In the genomic region with DNA sequence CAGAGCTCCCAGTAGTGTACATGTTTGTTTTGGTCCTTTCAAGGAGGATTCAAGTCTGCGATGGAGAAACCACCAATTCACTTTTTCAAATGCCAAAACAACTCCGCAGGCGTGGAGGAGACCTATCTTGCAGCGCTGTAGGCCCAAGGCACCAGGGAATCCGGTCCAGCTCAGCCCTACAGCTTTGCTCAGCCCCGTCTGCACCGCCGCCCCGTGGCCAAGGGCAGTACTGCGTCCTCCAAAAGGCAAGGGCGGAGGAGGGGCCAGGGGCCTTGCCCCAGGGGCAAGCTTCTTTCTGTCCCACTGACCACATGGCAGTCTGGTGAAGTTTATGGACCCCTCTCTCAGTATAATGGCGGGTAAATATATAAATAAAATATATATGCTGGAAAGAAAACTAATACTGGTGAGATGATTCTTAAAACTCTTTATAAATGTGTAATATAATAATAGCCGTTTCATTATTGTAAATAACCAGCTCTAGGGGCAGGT, we compare ENCODE assay signal across 8 cellular contexts. TPM values are rescaled to one million over a fixed set of nuclear protein-coding genes. Genes with fewer than 3 reads are reported as not detected.
DNase-seq lines count a peak whose midpoint lies in the region; ATAC-seq and TF ChIP-seq lines count a peak whose summit lies in the region.

No MANE protein-coding gene starts in this region.

- no peak overlapping the region for H3K27ac ChIP-seq in KMS-11
- no peak overlapping the region for H3K27ac ChIP-seq in thyroid gland

- H3K4me1 Mint-ChIP-seq in osteocyte (ENCODE audit: unreplicated experiment) = peaks cover 6% of the 10 kb centered on the region

- no peaks in the 10 kb centered on the region for H3K36me3 Mint-ChIP-seq in osteocyte (ENCODE audit: unreplicated experiment)

- H3K4me3 Mint-ChIP-seq in osteocyte (ENCODE audit: unreplicated experiment) = no peak overlapping the region

- H3K36me3 ChIP-seq in KMS-11 (ENCODE audit: insufficient read depth) = no peaks in the 10 kb centered on the region
- no peaks in the 10 kb centered on the region for H3K36me3 ChIP-seq in thyroid gland

- H3K4me3 ChIP-seq in KMS-11 (IDR thresholded peaks at IDR 0.05; ENCODE audit: insufficient read depth, low read depth, low read length) (no peak overlapping the region), thyroid gland (replicated peaks in 1 of 3) (no peak overlapping the region)

- peak; percentile 90 for DNase-seq in ELF-1 (ENCODE audit: low read depth, low spot score)
- DNase-seq in SHP77 treated with DMSO at 0.1 percent for 48 hours (lab: John Stamatoyannopoulos, UW) = peak; percentile 59
- peak; percentile 73 for DNase-seq in activated gamma-delta T cell treated with Interleukin-2 at 50 U/mL for 16 hours
- DNase-seq in germinal center (ENCODE audit: low spot score) = peak; percentile 85
- DNase-seq in osteocyte (ENCODE audit: extremely low spot score, unreplicated experiment) = peak; percentile 94
- peak; percentile 83 to 89 for DNase-seq in thyroid gland

- 9 to 14% methylated on average over 9 to 13 of the region's 13 CpGs for WGBS in thyroid gland, 2 donors

- TF ChIP-seq POLR2A in thyroid gland (IDR thresholded peaks at IDR 0.05) = no peak

- peaks cover 18% of the 10 kb centered on the region; the same call in 1 of the 2 replicates for H3K27me3 ChIP-seq in KMS-11 (ENCODE audit: insufficient read depth, low read depth)
- no peaks in the 10 kb centered on the region for H3K27me3 ChIP-seq in thyroid gland

- no peak overlapping the region for H3K27ac Mint-ChIP-seq in osteocyte (ENCODE audit: unreplicated experiment)

- no peaks in the 10 kb centered on the region for H4K20me1 ChIP-seq in KMS-11 (ENCODE audit: insufficient read depth)

- no peaks in the 10 kb centered on the region for H3K79me2 ChIP-seq in KMS-11 (ENCODE audit: insufficient read depth, low read depth)

- H3K27me3 Mint-ChIP-seq in osteocyte (ENCODE audit: unreplicated experiment) = peaks cover 11% of the 10 kb centered on the region

- H3K9me3 ChIP-seq in thyroid gland = no peaks in the 10 kb centered on the region

- ATAC-seq in GM21526 (IDR thresholded peaks at IDR 0.05; ENCODE audit: low FRiP score, unreplicated experiment) = no peak

- no peak overlapping the region for H3K4me2 ChIP-seq in KMS-11

- TF ChIP-seq CTCF in KMS-11 (conservative IDR thresholded peaks at IDR 0.05; ENCODE audit: low read depth, low read length) (peak; percentile 96), osteocyte (IDR thresholded peaks at IDR 0.05) (peak; percentile 96), thyroid gland (IDR thresholded peaks at IDR 0.05) (peak; percentile 94 to 99 (median 96))

- intact Hi-C loops in thyroid gland (cut with DNase I) = no loop called here

- H3K4me1 ChIP-seq in KMS-11 (ENCODE audit: low read depth, poor library complexity, severe bottlenecking) (no peaks in the 10 kb centered on the region), thyroid gland (no peaks in the 10 kb centered on the region)

- peak overlapping the region; percentile 7; the same call in 1 of the 2 replicates for H2AFZ ChIP-seq in KMS-11 (ENCODE audit: low read depth)

- no peaks in the 10 kb centered on the region for H3K9me3 Mint-ChIP-seq in osteocyte (ENCODE audit: unreplicated experiment)

- no peak overlapping the region for H3K9ac ChIP-seq in KMS-11

RNA-seq across cellular contexts. Expression of a gene that starts 0.7 kb away (rescaled TPM):
- total RNA-seq in osteocyte (not detected in 2 replicates), thyroid gland (10 to 100 TPM in 1 of 4 donors, 1 to 10 TPM in 3; 1.5 to 22.5 (median 2.2) TPM)

RNA-seq across cellular contexts. Expression of a gene that starts 13.3 kb away (rescaled TPM):
- 5.9 and 6.1 TPM in 2 replicates for total RNA-seq in osteocyte
- 10 to 100 TPM in 3 of 4 donors, 1 to 10 TPM in 1; 7.1 to 20.5 (median 15.4) TPM for total RNA-seq in thyroid gland
